ENCODE assay signal across 15 cellular contexts in the genomic region with DNA sequence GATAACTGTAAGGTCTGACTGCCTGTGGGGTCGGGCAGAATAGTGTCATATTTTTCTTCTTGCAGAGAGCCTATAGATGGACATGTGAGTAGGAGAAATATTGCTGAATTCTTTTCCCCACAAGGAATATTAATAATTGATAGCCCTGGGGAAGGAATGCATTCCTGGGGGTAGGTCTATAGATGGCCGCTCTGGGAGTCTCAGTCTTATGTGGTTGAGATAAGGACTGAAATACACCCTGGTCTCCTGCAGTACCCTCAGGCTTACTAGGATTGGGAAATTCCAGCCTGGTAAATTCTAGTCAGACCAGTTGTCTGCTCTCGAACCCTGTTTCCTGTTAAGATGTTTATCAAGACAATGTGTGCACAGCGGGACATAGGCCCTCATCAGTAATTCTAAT. TPM values are rescaled to one million over a fixed set of nuclear protein-coding genes. Genes with fewer than 3 reads are reported as not detected.
"Had no signal": no experiment of that assay in that cellular context is flagged by ENCODE, and none has a peak within 500 bp of the region (broad histone marks: within the 10 kb centered on the region; RNA-seq: fewer than 3 reads in every experiment).

No MANE protein-coding gene starts in this region.

RNA-seq across cellular contexts. Expression of gene FCGR3B, which starts 12.5 kb away (rescaled TPM):
- total RNA-seq: activated naive CD4-positive, alpha-beta T cell treated with anti-CD3 and anti-CD28 coated beads for 36 hours; activated naive CD4-positive, alpha-beta T cell treated with anti-CD3 and anti-CD28 coated beads, Interleukin-2, amount 50 U/mL, for 72 hours; activated naive CD8-positive, alpha-beta T cell treated with anti-CD3 and anti-CD28 coated beads for 36 hours; activated naive CD8-positive, alpha-beta T cell treated with anti-CD3 and anti-CD28 coated beads, Interleukin-2, amount 10 ng/mL, durations not matched to agents 7 days and 5 days; activated T-cell treated with anti-CD3 and anti-CD28 coated beads, Interleukin-2, amount 50 U/mL, for 4 hours; activated T-helper 1 cell treated with anti-CD3 and anti-CD28 coated beads, Interleukin-12 subunit alpha, Interleukin-12 subunit beta, Interleukin-2, Interleukin-4 antibody, amounts not matched to agents 30 ng/mL and 10 ng/mL and 1 ng/mL, durations not matched to agents 14 hours and 24 hours and 36 hours; activated T-helper 17 cell treated with anti-CD3 and anti-CD28 coated beads, Interleukin-2, amount 50 U/mL, for 72 hours; activated T-helper 2 cell treated with anti-CD3 and anti-CD28 coated beads, Interferon-gamma antibody, Interleukin-2, Interleukin-4, amounts not matched to agents 10 μg/mL and 5 μg/mL and 100 μg/mL, durations not matched to agents 14 hours and 24 hours and 36 hours; ascending aorta; astrocyte; body of pancreas; bronchial epithelial cell; cardiac muscle cell; chondrocyte had no signal
- polyA plus RNA-seq: cardiac muscle cell had no signal

RNA-seq across cellular contexts. Expression of gene FCGR2B, which starts 44.4 kb away (rescaled TPM):
- total RNA-seq: activated naive CD4-positive, alpha-beta T cell treated with anti-CD3 and anti-CD28 coated beads for 36 hours; activated T-cell treated with anti-CD3 and anti-CD28 coated beads, Interleukin-2, amount 50 U/mL, for 72 hours; activated T-helper 1 cell treated with anti-CD3 and anti-CD28 coated beads, Interleukin-12 subunit alpha, Interleukin-12 subunit beta, Interleukin-2, Interleukin-4 antibody, amounts not matched to agents 30 ng/mL and 10 ng/mL and 1 ng/mL, durations not matched to agents 14 hours and 24 hours and 36 hours; activated T-helper 2 cell treated with anti-CD3 and anti-CD28 coated beads, Interferon-gamma antibody, Interleukin-2, Interleukin-4, amounts not matched to agents 10 μg/mL and 5 μg/mL and 100 μg/mL, durations not matched to agents 14 hours and 24 hours and 36 hours; astrocyte; bronchial epithelial cell; cardiac muscle cell; chondrocyte had no signal
- polyA plus RNA-seq: cardiac muscle cell had no signal
